In the genomic region with DNA sequence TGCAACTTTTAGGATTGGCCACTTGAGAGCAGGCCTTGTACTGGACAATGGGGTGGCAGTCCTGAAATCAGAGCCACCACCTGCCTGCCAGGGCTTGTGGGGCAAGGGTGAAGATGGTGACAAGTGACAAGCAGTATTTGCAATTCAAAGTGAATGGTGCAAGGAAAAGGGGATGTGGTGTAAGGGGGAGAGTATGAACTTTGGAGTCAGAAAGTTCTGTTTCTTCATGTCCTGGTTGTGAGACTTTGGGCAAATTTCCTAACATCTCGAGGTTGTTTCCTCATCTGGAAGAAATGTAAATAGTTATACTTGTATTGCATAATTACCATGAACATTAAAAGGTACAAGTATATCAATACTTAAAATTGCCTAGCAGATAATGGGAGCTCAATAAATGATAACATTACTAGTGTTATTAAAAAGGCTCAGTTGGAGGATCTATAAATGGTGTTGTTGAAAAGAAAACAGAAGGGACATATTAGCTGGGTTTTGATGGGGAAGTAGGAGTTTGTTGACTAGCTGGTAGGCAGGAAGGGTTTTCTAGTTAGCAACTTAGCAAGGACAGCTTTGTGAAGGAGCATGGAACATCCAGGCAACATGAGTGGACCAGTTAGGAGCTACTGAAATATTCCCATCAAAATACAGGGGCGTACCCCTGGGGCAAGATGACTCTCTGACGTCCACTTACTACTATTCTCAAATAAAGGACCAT, we compare ENCODE assay signal across 3 cellular contexts.
TF ChIP-seq lines count a peak whose summit lies in the region.

No MANE protein-coding gene starts in this region.

TF ChIP-seq in SK-N-SH treated with all-trans-retinoic acid at 6 μM for 48 hours, 23 proteins besides CTCF, POLR2A, EP300 and RAD21:
- no peak for TF ChIP-seq ZFP30 (CRISPR knock-in tag; IDR thresholded peaks at IDR 0.05)
- TF ChIP-seq ZFP3 (CRISPR knock-in tag; IDR thresholded peaks at IDR 0.05): peak; percentile 93
TF ChIP-seq in SK-N-SH treated with all-trans-retinoic acid at 6 μM for 48 hours: peak in this region for 1.

TF ChIP-seq in SK-N-SH, 30 proteins besides CTCF, POLR2A, EP300 and RAD21:
- no peak for TF ChIP-seq FOXM1 (IDR thresholded peaks at IDR 0.05; ENCODE audit: low read depth)
- no peak for TF ChIP-seq CHD2 (IDR thresholded peaks at IDR 0.05; ENCODE audit: low read length, partially characterized antibody)
- TF ChIP-seq JUND (IDR thresholded peaks at IDR 0.05): no peak
- TF ChIP-seq, protein P1, sequence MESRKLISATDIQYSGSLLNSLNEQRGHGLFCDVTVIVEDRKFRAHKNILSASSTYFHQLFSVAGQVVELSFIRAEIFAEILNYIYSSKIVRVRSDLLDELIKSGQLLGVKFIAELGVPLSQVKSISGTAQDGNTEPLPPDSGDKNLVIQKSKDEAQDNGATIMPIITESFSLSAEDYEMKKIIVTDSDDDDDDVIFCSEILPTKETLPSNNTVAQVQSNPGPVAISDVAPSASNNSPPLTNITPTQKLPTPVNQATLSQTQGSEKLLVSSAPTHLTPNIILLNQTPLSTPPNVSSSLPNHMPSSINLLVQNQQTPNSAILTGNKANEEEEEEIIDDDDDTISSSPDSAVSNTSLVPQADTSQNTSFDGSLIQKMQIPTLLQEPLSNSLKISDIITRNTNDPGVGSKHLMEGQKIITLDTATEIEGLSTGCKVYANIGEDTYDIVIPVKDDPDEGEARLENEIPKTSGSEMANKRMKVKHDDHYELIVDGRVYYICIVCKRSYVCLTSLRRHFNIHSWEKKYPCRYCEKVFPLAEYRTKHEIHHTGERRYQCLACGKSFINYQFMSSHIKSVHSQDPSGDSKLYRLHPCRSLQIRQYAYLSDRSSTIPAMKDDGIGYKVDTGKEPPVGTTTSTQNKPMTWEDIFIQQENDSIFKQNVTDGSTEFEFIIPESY (IDR thresholded peaks at IDR 0.05; ENCODE audit: borderline replicate concordance, low read depth): no peak
- TF ChIP-seq, protein P2, sequence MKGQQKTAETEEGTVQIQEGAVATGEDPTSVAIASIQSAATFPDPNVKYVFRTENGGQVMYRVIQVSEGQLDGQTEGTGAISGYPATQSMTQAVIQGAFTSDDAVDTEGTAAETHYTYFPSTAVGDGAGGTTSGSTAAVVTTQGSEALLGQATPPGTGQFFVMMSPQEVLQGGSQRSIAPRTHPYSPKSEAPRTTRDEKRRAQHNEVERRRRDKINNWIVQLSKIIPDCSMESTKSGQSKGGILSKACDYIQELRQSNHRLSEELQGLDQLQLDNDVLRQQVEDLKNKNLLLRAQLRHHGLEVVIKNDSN (IDR thresholded peaks at IDR 0.05; ENCODE audit: borderline replicate concordance, low read depth): no peak
- no peak for TF ChIP-seq EZH2phosphoT487 (IDR thresholded peaks at IDR 0.05; ENCODE audit: borderline replicate concordance, low read depth)
- TF ChIP-seq GATA2 (CRISPR knock-in tag; IDR thresholded peaks at IDR 0.05): no peak

TF ChIP-seq in K562, 482 proteins besides CTCF, POLR2A, EP300 and RAD21:
- TF ChIP-seq CCNT2 (IDR thresholded peaks at IDR 0.05; ENCODE audit: borderline replicate concordance, extremely low read depth, insufficient read length, low read depth, low read length) (no peak), RBM22 (IDR thresholded peaks at IDR 0.05; ENCODE audit: low read depth, low read length, poor library complexity, severe bottlenecking) (no peak), ZNF143 (CRISPR knock-in tag; IDR thresholded peaks at IDR 0.05) (no peak), MEF2A (IDR thresholded peaks at IDR 0.05; ENCODE audit: control insufficient read depth, low read depth, low read length) (no peak), CEBPG (CRISPR knock-in tag; IDR thresholded peaks at IDR 0.05) (no peak), CEBPG (tag; conservative IDR thresholded peaks at IDR 0.05 in 1 of 2, IDR thresholded peaks at IDR 0.05 in 1 of 2) (peak; percentile 24 to 61; a peak in 2 of 4 replicates), ADNP (tag; IDR thresholded peaks at IDR 0.05) (no peak), MED1 (CRISPR knock-in tag; IDR thresholded peaks at IDR 0.05; ENCODE audit: borderline replicate concordance) (no peak), TBP (optimal IDR thresholded peaks at IDR 0.05; ENCODE audit: low read depth, low read length) (no peak), CEBPB (tag; IDR thresholded peaks at IDR 0.05) (peak; percentile 54)
